1 cellular context compared by ENCODE assay signal in genomic region chr2:85042330-85042729, GRCh38.
TF ChIP-seq lines count a peak whose summit lies in the region.

No MANE protein-coding gene starts in this region.

TF ChIP-seq in GM23338, 12 proteins besides CTCF, POLR2A, EP300 and RAD21 (continued from another document):
- no peak for TF ChIP-seq REST (IDR thresholded peaks at IDR 0.05; ENCODE audit: unreplicated experiment)
- no peak for TF ChIP-seq JUNB (IDR thresholded peaks at IDR 0.05; ENCODE audit: unreplicated experiment)
- no peak for TF ChIP-seq EZH2phosphoT487 (IDR thresholded peaks at IDR 0.05; ENCODE audit: unreplicated experiment)
- TF ChIP-seq ETS1 (IDR thresholded peaks at IDR 0.05), result no peak
- TF ChIP-seq STAT1 (IDR thresholded peaks at IDR 0.05; ENCODE audit: unreplicated experiment), result no peak
- TF ChIP-seq EZH2 (IDR thresholded peaks at IDR 0.05; ENCODE audit: low read depth, unreplicated experiment), result no peak
